Comparison of ENCODE assay signal across 18 cellular contexts in the genomic region with DNA sequence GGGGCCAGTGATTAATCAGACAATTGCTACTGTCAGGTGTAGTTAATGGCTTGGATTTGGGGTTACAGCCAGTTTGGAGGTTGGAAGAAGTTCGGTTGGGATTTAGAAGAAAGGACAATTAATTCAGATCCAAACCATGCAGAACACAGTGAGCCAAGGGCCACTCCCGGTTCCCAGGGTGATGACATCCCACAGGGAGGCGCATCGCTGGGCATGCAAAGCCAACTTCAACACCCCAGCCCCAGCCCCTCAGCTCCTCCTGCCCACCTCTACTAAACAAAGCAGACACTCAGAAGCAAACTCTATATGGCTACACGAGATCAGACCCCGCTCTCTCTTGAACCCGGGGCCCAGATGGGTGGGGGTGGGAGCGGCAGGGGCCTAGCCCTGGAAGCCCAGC. TPM values are rescaled to one million over a fixed set of nuclear protein-coding genes. Genes with fewer than 3 reads are reported as not detected.
"Had no signal": no experiment of that assay in that cellular context is flagged by ENCODE, and none has a peak within 500 bp of the region (broad histone marks: within the 10 kb centered on the region; RNA-seq: fewer than 3 reads in every experiment).

No MANE protein-coding gene starts in this region.

- DNase-seq: cerebellar nuclear complex; effector memory CD8-positive, alpha-beta T cell; esophagus squamous epithelium; foreskin fibroblast; hippocampal formation; kidney glomerular epithelial cell; mesendoderm; naive thymus-derived CD4-positive, alpha-beta T cell; nephron progenitor cell; stimulated activated CD4-positive, alpha-beta T cell treated with anti-CD3 and anti-CD28 coated beads, Interleukin-2, amount 100 ng/mL, for 48 hours; stimulated activated naive CD4-positive, alpha-beta T cell treated with Interleukin-2 at 50 U/mL for 16 hours had no signal

- H3K9me3 ChIP-seq: esophagus squamous epithelium, left lung, neutrophil had no signal

- H3K27ac Mint-ChIP-seq: dendritic cell treated with granulocyte-macrophage colony-stimulating factor and Interleukin-4, amounts not matched to agents 40 ng/mL and 50 ng/mL, for 4 days; nephron progenitor cell had no signal

- H3K27ac ChIP-seq: esophagus squamous epithelium, left lung, neutrophil had no signal

- H3K4me3 ChIP-seq: esophagus squamous epithelium, left lung, smooth muscle cell had no signal

- H3K9me3 Mint-ChIP-seq: dendritic cell treated with granulocyte-macrophage colony-stimulating factor and Interleukin-4, amounts not matched to agents 40 ng/mL and 50 ng/mL, for 4 days; effector memory CD8-positive, alpha-beta T cell; naive thymus-derived CD4-positive, alpha-beta T cell; nephron progenitor cell had no signal

- H3K36me3 ChIP-seq: esophagus squamous epithelium, left lung, neutrophil had no signal

- ATAC-seq: effector memory CD8-positive, alpha-beta T cell; left lung; naive thymus-derived CD4-positive, alpha-beta T cell had no signal

- H3K4me3 Mint-ChIP-seq: dendritic cell treated with granulocyte-macrophage colony-stimulating factor and Interleukin-4, amounts not matched to agents 40 ng/mL and 50 ng/mL, for 4 days; effector memory CD8-positive, alpha-beta T cell; naive thymus-derived CD4-positive, alpha-beta T cell; nephron progenitor cell had no signal

- H3K36me3 Mint-ChIP-seq: naive thymus-derived CD4-positive, alpha-beta T cell had no signal

RNA-seq across cellular contexts. Expression of gene MB, which starts 10.2 kb away (rescaled TPM):
- total RNA-seq: epithelial cell of proximal tubule, lung microvascular endothelial cell, pulmonary artery endothelial cell, smooth muscle cell had no signal
- polyA plus RNA-seq: naive thymus-derived CD4-positive, alpha-beta T cell had no signal
